8 cellular contexts compared by ENCODE assay signal in genomic region chr15:32718082-32718821, GRCh38. TPM values are rescaled to one million over a fixed set of nuclear protein-coding genes. Genes with fewer than 3 reads are reported as not detected.
DNase-seq lines count a peak whose midpoint lies in the region; ATAC-seq and TF ChIP-seq lines count a peak whose summit lies in the region.
"Had no signal": no experiment of that assay in that cellular context is flagged by ENCODE, and none has a peak within 500 bp of the region (broad histone marks: within the 10 kb centered on the region; RNA-seq: fewer than 3 reads in every experiment).

No MANE protein-coding gene starts in this region.

- H3K9me3 Mint-ChIP-seq in GM23338 (0 out of 3 replicates have a peak, but pooled peaks cover 2% of the 10 kb centered on the region), WTC11 (no peaks in the 10 kb centered on the region)

- no peak overlapping the region for H3K9ac ChIP-seq in iPS-15b (ENCODE audit: low read depth, low read length)
- H3K9ac ChIP-seq in smooth muscle cell (ENCODE audit: low read depth), result peak overlapping the region; percentile 77

- peaks cover 26% of the 10 kb centered on the region for H3K4me1 ChIP-seq in GM23338 (ENCODE audit: insufficient read depth)
- peaks cover 2% of the 10 kb centered on the region for H3K4me1 ChIP-seq in iPS-15b (ENCODE audit: control insufficient read depth, insufficient read depth, low read length)
- peaks cover 19% of the 10 kb centered on the region for H3K4me1 ChIP-seq in smooth muscle cell (ENCODE audit: low read depth)

- H3K27ac ChIP-seq in GM23338 (ENCODE audit: low read depth) (no peak overlapping the region), smooth muscle cell (ENCODE audit: low read depth) (no peak overlapping the region)

- ATAC-seq in GM23338 (peak; percentile 62), WTC11 (peak; percentile 48), GM18870 (IDR thresholded peaks at IDR 0.05; ENCODE audit: unreplicated experiment) (no peak), HG02884 (IDR thresholded peaks at IDR 0.05; ENCODE audit: unreplicated experiment) (no peak)

- H3K36me3 Mint-ChIP-seq in GM23338 (ENCODE audit: low read depth) (no peaks in the 10 kb centered on the region; the same call in 2 of the 3 replicates), WTC11 (no peaks in the 10 kb centered on the region)

- H3F3A ChIP-seq in GM23338 (replicated peaks; ENCODE audit: low read depth), result no peaks in the 10 kb centered on the region; the same call in 1 of the 2 replicates
- H3F3A ChIP-seq in smooth muscle cell (ENCODE audit: low read depth), result no peaks in the 10 kb centered on the region

- CTCF ChIA-PET in WTC11 (lab: Charles Lee) (interaction anchor here (0.9 to 1.9 kb wide), 4 partner anchors 55 to 218 kb away, joined by 3 to 8 read pairs (median 4); no protein-coding TSS in a partner anchor), GM10248 (lab: Yijun Ruan, JAX) (interaction anchor here (1.1 kb wide), 1 partner anchor 55 kb away, joined by 3 read pairs; no protein-coding TSS in a partner anchor)

- H3K27me3 ChIP-seq in GM23338 (ENCODE audit: insufficient read depth) (peaks cover 92% of the 10 kb centered on the region), iPS-15b (ENCODE audit: control insufficient read depth, insufficient read depth, low read length) (peaks cover 85% of the 10 kb centered on the region), smooth muscle cell (ENCODE audit: low read depth) (peaks cover 69% of the 10 kb centered on the region)

- WGBS in smooth muscle cell (ENCODE audit: low lambda C conversion rate), result under 1% methylated on average over 77 of the region's 79 CpGs

- peak overlapping the region; percentile 70 for H3K4me3 ChIP-seq in GM23338
- peak overlapping the region; percentile 51 for H3K4me3 ChIP-seq in iPS-15b (ENCODE audit: low read depth, low read length)
- H3K4me3 ChIP-seq in smooth muscle cell, result peak overlapping the region; percentile 58

- DNase-seq in GM23338 (ENCODE audit: low spot score) (peak; percentile 68), WTC11 (ENCODE audit: low spot score) (peak; percentile 37), smooth muscle cell (lab: John Stamatoyannopoulos, UW; ENCODE audit: unreplicated experiment) (no peak), GM10248 (ENCODE audit: extremely low spot score) (no peak)
- DNase-seq: SIG-M5 had no signal

- H3K4me2 ChIP-seq in GM23338, result peak overlapping the region; percentile 88
- H3K4me2 ChIP-seq in smooth muscle cell, result peak overlapping the region; percentile 90

- POLR2A ChIA-PET in WTC11 (lab: Charles Lee), result no interaction called here
- POLR2A ChIA-PET in GM10248 (lab: Yijun Ruan, JAX), result no interaction called here

- no peaks in the 10 kb centered on the region for H3K9me2 ChIP-seq in GM23338 (ENCODE audit: insufficient read depth)

- peak overlapping the region; percentile 63 for H3K4me3 Mint-ChIP-seq in GM23338
- peak overlapping the region; percentile 63 for H3K4me3 Mint-ChIP-seq in WTC11

- peaks cover 56% of the 10 kb centered on the region for H3K27me3 Mint-ChIP-seq in GM23338 (ENCODE audit: insufficient read depth, low read depth, poor library complexity)
- peaks cover 98% of the 10 kb centered on the region for H3K27me3 Mint-ChIP-seq in WTC11 (ENCODE audit: low read depth)

- peak overlapping the region; percentile 90 for H2AFZ ChIP-seq in GM23338
- H2AFZ ChIP-seq in smooth muscle cell (ENCODE audit: low read depth), result peak overlapping the region; percentile 56

- H4K20me1 ChIP-seq in GM23338 (replicated peaks; ENCODE audit: insufficient read depth) (no peaks in the 10 kb centered on the region), smooth muscle cell (ENCODE audit: low read depth) (peaks cover 16% of the 10 kb centered on the region)

- no peaks in the 10 kb centered on the region for H3K79me2 ChIP-seq in GM23338 (replicated peaks; ENCODE audit: insufficient read depth)
- peaks cover 17% of the 10 kb centered on the region for H3K79me2 ChIP-seq in smooth muscle cell (ENCODE audit: low read depth)

- no peak overlapping the region for H3K27ac Mint-ChIP-seq in GM23338
- H3K27ac Mint-ChIP-seq in WTC11, result no peak overlapping the region

- H3K9me3 ChIP-seq in iPS-15b (ENCODE audit: control insufficient read depth, insufficient read depth, low read length), result no peaks in the 10 kb centered on the region
- H3K9me3 ChIP-seq in smooth muscle cell (replicated peaks; ENCODE audit: low read depth), result no peaks in the 10 kb centered on the region

- H3K36me3 ChIP-seq in GM23338 (ENCODE audit: insufficient read depth) (no peaks in the 10 kb centered on the region), iPS-15b (ENCODE audit: control insufficient read depth, insufficient read depth, low read length) (no peaks in the 10 kb centered on the region), smooth muscle cell (ENCODE audit: low read depth) (no peaks in the 10 kb centered on the region)

- H3K4me1 Mint-ChIP-seq in GM23338 (peaks cover 22% of the 10 kb centered on the region), WTC11 (peaks cover 29% of the 10 kb centered on the region)

- TF ChIP-seq CTCF in GM23338 (conservative IDR thresholded peaks at IDR 0.05; ENCODE audit: low read depth in 2 of 2), result no peak
- no peak for TF ChIP-seq CTCF in WTC11 (IDR thresholded peaks at IDR 0.05)
- TF ChIP-seq CTCF in smooth muscle cell (IDR thresholded peaks at IDR 0.05; ENCODE audit: borderline replicate concordance, insufficient read depth, poor library complexity, severe bottlenecking), result no peak
- TF ChIP-seq CTCF in GM10248 (IDR thresholded peaks at IDR 0.05; ENCODE audit: control extremely low read depth, extremely low read depth, low read depth, missing control alignments), result no peak

TF ChIP-seq in GM23338, 12 proteins besides CTCF, POLR2A, EP300 and RAD21:
- TF ChIP-seq EZH2phosphoT487 (IDR thresholded peaks at IDR 0.05; ENCODE audit: unreplicated experiment) (peak; percentile 51), ZNF331 (CRISPR knock-in tag; IDR thresholded peaks at IDR 0.05; ENCODE audit: low read depth) (no peak), EZH2 (IDR thresholded peaks at IDR 0.05; ENCODE audit: low read depth, unreplicated experiment) (peak; percentile 85)

TF ChIP-seq in WTC11, 78 proteins besides CTCF, POLR2A, EP300 and RAD21 (continues in another document):
- TF ChIP-seq ZNF396 (CRISPR knock-in tag; IDR thresholded peaks at IDR 0.05; ENCODE audit: borderline replicate concordance), result no peak
- no peak for TF ChIP-seq STAT6 (CRISPR knock-in tag; conservative IDR thresholded peaks at IDR 0.05; ENCODE audit: low read depth)
- TF ChIP-seq SP1 (CRISPR knock-in tag; conservative IDR thresholded peaks at IDR 0.05), result no peak
- TF ChIP-seq ATF6 (CRISPR knock-in tag; IDR thresholded peaks at IDR 0.05), result no peak
- TF ChIP-seq GRHL2 (CRISPR knock-in tag; IDR thresholded peaks at IDR 0.05; ENCODE audit: insufficient replicate concordance, severe bottlenecking), result no peak
- no peak for TF ChIP-seq ZNF425 (CRISPR knock-in tag; conservative IDR thresholded peaks at IDR 0.05)

RNA-seq across cellular contexts. Expression of gene GREM1, which starts 0.4 kb away (rescaled TPM):
- total RNA-seq in GM23338 (2014; rRNA removed; shearing (Covaris generic)), result 0.12 and 1.0 TPM in 2 replicates
- 0.21 and 0.27 TPM in 2 replicates for polyA plus RNA-seq in GM23338 (2016; fragmentation: Nextera tagmentation; extraction: Ambion mirVana)
- 0.59 to 1.4 TPM (median 0.71 TPM) in 3 replicates for total RNA-seq in WTC11 (2021)
- 80.1 and 105 TPM in 2 replicates for total RNA-seq in smooth muscle cell
- 40.6 and 57.4 TPM in 2 replicates for polyA plus RNA-seq in smooth muscle cell

Comparison
In these comparisons a context has a peak if more than half of its experiments do, and no peak if none do; other contexts are left out.
1. ATAC-seq: peak in GM23338 (single experiment) and WTC11 (single experiment); none in GM18870 (single experiment) and HG02884 (single experiment).
2. DNase-seq: peak in GM23338 (single experiment) and WTC11 (single experiment); none in smooth muscle cell (single experiment) and GM10248 (single experiment).
3. RNA of gene GREM1, which starts 0.4 kb away (total RNA-seq): 80.1 to 105 TPM in smooth muscle cell; 0.12 to 1.0 TPM in GM23338 and 0.59 to 1.4 TPM in WTC11; every median in the first group is over 10 times any median in the second.
4. Peak in every context shown above with its lines, with median percentiles within 50 percentile points of each other: H3K4me3 ChIP-seq.